ENCODE assay signal across 36 cellular contexts in the genomic region with DNA sequence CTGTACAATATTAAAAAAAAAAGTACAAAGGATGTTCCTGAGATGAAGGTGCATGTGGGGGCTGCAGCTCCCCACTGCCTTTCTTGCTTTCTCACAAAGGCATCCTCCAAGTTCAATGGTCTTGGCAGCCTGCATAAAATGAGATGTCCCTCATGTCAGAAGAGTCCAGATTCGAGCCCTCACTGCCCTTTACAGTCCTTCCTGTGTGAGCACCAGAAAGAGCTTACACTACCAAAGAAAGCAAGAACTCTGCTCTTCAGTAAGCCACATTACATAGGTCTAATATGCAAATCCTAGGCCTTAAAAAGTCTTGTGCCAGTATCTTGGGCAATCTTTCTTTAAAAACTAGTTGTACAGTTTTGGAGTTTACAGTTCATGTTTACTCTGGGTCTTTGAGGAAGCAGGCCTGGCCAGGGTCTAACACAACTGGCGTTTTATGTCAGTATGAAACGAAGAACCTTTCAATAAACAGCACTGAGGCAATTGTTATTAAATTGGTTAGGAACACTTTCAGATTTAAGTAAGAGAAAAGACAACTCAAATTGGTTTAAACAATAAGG. TPM values are rescaled to one million over a fixed set of nuclear protein-coding genes. Genes with fewer than 3 reads are reported as not detected.
A peak's percentile ranks its signal among the peaks of the same experiment; 100 is the strongest.
DNase-seq lines count a peak whose midpoint lies in the region; ATAC-seq lines count a peak whose summit lies in the region.
"Had no signal": no experiment of that assay in that cellular context is flagged by ENCODE, and none has a peak within 500 bp of the region (broad histone marks: within the 10 kb centered on the region; RNA-seq: fewer than 3 reads in every experiment).

No MANE protein-coding gene starts in this region.

- CTCF ChIA-PET in activated CD8-positive, alpha-beta memory T cell treated with anti-CD3 and anti-CD28 coated beads, Interleukin-2, amount 10 ng/mL, durations not matched to agents 7 days and 5 days (lab: Charles Lee), result interaction anchor here (0.8 to 1.6 kb wide), 3 partner anchors 7 to 70 kb away, joined by 3 to 8 read pairs (median 5); no protein-coding TSS in a partner anchor
- CTCF ChIA-PET in CD8-positive, alpha-beta memory T cell (lab: Charles Lee), result interaction anchor here (2.1 kb wide), 1 partner anchor 24 kb away, joined by 9 read pairs; no protein-coding TSS in a partner anchor
- CTCF ChIA-PET in activated CD4-positive, alpha-beta memory T cell treated with anti-CD3 and anti-CD28 coated beads, Interleukin-2, amount 10 ng/mL, durations not matched to agents 7 days and 5 days (lab: Charles Lee), result interaction anchor here (1.1 to 1.8 kb wide), 2 partner anchors 33 to 46 kb away, joined by 3 to 7 read pairs; no protein-coding TSS in a partner anchor

- ATAC-seq in activated CD8-positive, alpha-beta memory T cell treated with anti-CD3 and anti-CD28 coated beads, Interleukin-2, amount 10 ng/mL, durations not matched to agents 7 days and 5 days, result no peak
- ATAC-seq: foreskin keratinocyte, GM12878 had no signal

- H3K4me1 Mint-ChIP-seq in activated CD8-positive, alpha-beta memory T cell treated with anti-CD3 and anti-CD28 coated beads, Interleukin-2, amount 10 ng/mL, durations not matched to agents 7 days and 5 days, result peaks cover 71% of the 10 kb centered on the region
- peaks cover 19 to 60% (median 19%) of the 10 kb centered on the region in 3 donors for H3K4me1 Mint-ChIP-seq in CD8-positive, alpha-beta memory T cell
- peaks cover 82% of the 10 kb centered on the region for H3K4me1 Mint-ChIP-seq in activated CD4-positive, alpha-beta memory T cell treated with anti-CD3 and anti-CD28 coated beads, Interleukin-2, amount 10 ng/mL, durations not matched to agents 7 days and 5 days
- peaks cover 15 to 72% of the 10 kb centered on the region in 2 donors for H3K4me1 Mint-ChIP-seq in immature natural killer cell

- no peaks in the 10 kb centered on the region for H3K27me3 ChIP-seq in CD8-positive, alpha-beta memory T cell (ENCODE audit: insufficient read depth, low read length, poor library complexity, severe bottlenecking)
- H3K27me3 ChIP-seq: BE2C, brain microvascular endothelial cell, dorsolateral prefrontal cortex, esophagus squamous epithelium, foreskin keratinocyte, stomach, uterus had no signal

- H3K27me3 Mint-ChIP-seq in activated CD8-positive, alpha-beta memory T cell treated with anti-CD3 and anti-CD28 coated beads, Interleukin-2, amount 10 ng/mL, durations not matched to agents 7 days and 5 days, result no peaks in the 10 kb centered on the region
- H3K27me3 Mint-ChIP-seq in CD8-positive, alpha-beta memory T cell, result no peaks in the 10 kb centered on the region
- no peaks in the 10 kb centered on the region for H3K27me3 Mint-ChIP-seq in activated CD4-positive, alpha-beta memory T cell treated with anti-CD3 and anti-CD28 coated beads, Interleukin-2, amount 10 ng/mL, durations not matched to agents 7 days and 5 days
- H3K27me3 Mint-ChIP-seq in immature natural killer cell (ENCODE audit: low read depth in 3 of 3), result peaks cover 0 to 2% (median 2%) of the 10 kb centered on the region in 3 donors

- no peaks in the 10 kb centered on the region for H3K36me3 ChIP-seq in CD8-positive, alpha-beta memory T cell (ENCODE audit: insufficient read depth, low read length)
- H3K36me3 ChIP-seq: BE2C, brain microvascular endothelial cell, esophagus squamous epithelium, stomach, uterus had no signal

- no peak overlapping the region for H3K4me3 Mint-ChIP-seq in activated CD8-positive, alpha-beta memory T cell treated with anti-CD3 and anti-CD28 coated beads, Interleukin-2, amount 10 ng/mL, durations not matched to agents 7 days and 5 days
- H3K4me3 Mint-ChIP-seq in CD8-positive, alpha-beta memory T cell, result peak overlapping the region in 2 of 7 donors; percentile 5 to 45
- peak overlapping the region; percentile 41 for H3K4me3 Mint-ChIP-seq in activated CD4-positive, alpha-beta memory T cell treated with anti-CD3 and anti-CD28 coated beads, Interleukin-2, amount 10 ng/mL, durations not matched to agents 7 days and 5 days
- H3K4me3 Mint-ChIP-seq in immature natural killer cell, result peak overlapping the region in 2 of 5 donors; percentile 18 to 39

- no peaks in the 10 kb centered on the region for H3K9me3 Mint-ChIP-seq in activated CD8-positive, alpha-beta memory T cell treated with anti-CD3 and anti-CD28 coated beads, Interleukin-2, amount 10 ng/mL, durations not matched to agents 7 days and 5 days (ENCODE audit: low read depth)
- H3K9me3 Mint-ChIP-seq in CD8-positive, alpha-beta memory T cell, result peaks cover 0 to 8% (median 3%) of the 10 kb centered on the region in 5 donors
- peaks cover 19% of the 10 kb centered on the region for H3K9me3 Mint-ChIP-seq in activated CD4-positive, alpha-beta memory T cell treated with anti-CD3 and anti-CD28 coated beads, Interleukin-2, amount 10 ng/mL, durations not matched to agents 7 days and 5 days
- peaks cover 0 to 2% (median 0%) of the 10 kb centered on the region in 6 donors for H3K9me3 Mint-ChIP-seq in immature natural killer cell

- peak overlapping the region; percentile 77 for H3K27ac Mint-ChIP-seq in activated CD8-positive, alpha-beta memory T cell treated with anti-CD3 and anti-CD28 coated beads, Interleukin-2, amount 10 ng/mL, durations not matched to agents 7 days and 5 days
- H3K27ac Mint-ChIP-seq in CD8-positive, alpha-beta memory T cell, result peak overlapping the region in 7 of 8 donors; percentile 26 to 85 (median 54)
- peak overlapping the region; percentile 81 for H3K27ac Mint-ChIP-seq in activated CD4-positive, alpha-beta memory T cell treated with anti-CD3 and anti-CD28 coated beads, Interleukin-2, amount 10 ng/mL, durations not matched to agents 7 days and 5 days
- peak overlapping the region in 5 of 6 donors; percentile 30 to 72 (median 62) for H3K27ac Mint-ChIP-seq in immature natural killer cell

- DNase-seq in activated CD8-positive, alpha-beta memory T cell treated with anti-CD3 and anti-CD28 coated beads, Interleukin-2, amount 10 ng/mL, durations not matched to agents 7 days and 5 days, result no peak
- DNase-seq in activated CD8-positive, alpha-beta memory T cell treated with anti-CD3 and anti-CD28 coated beads for 24 hours, result no peak
- no peak for DNase-seq in CD8-positive, alpha-beta memory T cell
- DNase-seq in activated CD4-positive, alpha-beta memory T cell treated with anti-CD3 and anti-CD28 coated beads, Interleukin-2, amount 10 ng/mL, durations not matched to agents 7 days and 5 days, result no peak
- DNase-seq in immature natural killer cell (no peak), NCI-H2081 (lab: John Stamatoyannopoulos, UW) (no peak), caudate nucleus (lab: John Stamatoyannopoulos, UW) (no peak), inferior parietal cortex (ENCODE audit: extremely low spot score) (no peak)
- DNase-seq: activated CD8-positive, alpha-beta memory T cell treated with anti-CD3 and anti-CD28 coated beads, Interleukin-2, amount 50 U/mL, for 48 hours; activated gamma-delta T cell; amniotic stem cell; BE2C; brain microvascular endothelial cell; COR-L47; dorsolateral prefrontal cortex; esophagus squamous epithelium; foreskin keratinocyte; head of caudate nucleus; kidney; NCI-H1105; NCI-H187; NCI-H526; PC-9; SK-N-SH; small intestine; stomach; T-helper 9 cell; uterus had no signal

- H3K36me3 Mint-ChIP-seq in activated CD8-positive, alpha-beta memory T cell treated with anti-CD3 and anti-CD28 coated beads, Interleukin-2, amount 10 ng/mL, durations not matched to agents 7 days and 5 days, result peaks cover 33% of the 10 kb centered on the region
- no peaks in the 10 kb centered on the region for H3K36me3 Mint-ChIP-seq in CD8-positive, alpha-beta memory T cell
- peaks cover 41% of the 10 kb centered on the region for H3K36me3 Mint-ChIP-seq in activated CD4-positive, alpha-beta memory T cell treated with anti-CD3 and anti-CD28 coated beads, Interleukin-2, amount 10 ng/mL, durations not matched to agents 7 days and 5 days (ENCODE audit: low read depth)
- H3K36me3 Mint-ChIP-seq in immature natural killer cell, result no peaks in the 10 kb centered on the region

- H3K4me1 ChIP-seq in CD8-positive, alpha-beta memory T cell (ENCODE audit: insufficient read depth, low read length), result peaks cover 43% of the 10 kb centered on the region
- H3K4me1 ChIP-seq: esophagus squamous epithelium, foreskin keratinocyte, stomach, uterus had no signal

- no peak overlapping the region for H3K27ac ChIP-seq in CD8-positive, alpha-beta memory T cell (ENCODE audit: low read depth, low read length)
- H3K27ac ChIP-seq in caudate nucleus (ENCODE audit: low read depth, low read length), result no peak overlapping the region
- H3K27ac ChIP-seq: brain microvascular endothelial cell, dorsolateral prefrontal cortex, esophagus squamous epithelium, foreskin keratinocyte, PC-9, stomach, uterus had no signal

- no peak overlapping the region for H3K4me3 ChIP-seq in CD8-positive, alpha-beta memory T cell (ENCODE audit: low read length)
- H3K4me3 ChIP-seq: dorsolateral prefrontal cortex, esophagus squamous epithelium, GM12878, K562, PC-9, stomach, uterus had no signal

- POLR2A ChIA-PET in CD8-positive, alpha-beta memory T cell (lab: Charles Lee), result no interaction called here
- POLR2A ChIA-PET in activated CD4-positive, alpha-beta memory T cell treated with anti-CD3 and anti-CD28 coated beads, Interleukin-2, amount 10 ng/mL, durations not matched to agents 7 days and 5 days (lab: Charles Lee), result interaction anchor here (2.8 kb wide), 1 partner anchor 10 kb away, joined by 10 read pairs; no protein-coding TSS in a partner anchor

- no peaks in the 10 kb centered on the region for H3K9me3 ChIP-seq in CD8-positive, alpha-beta memory T cell (ENCODE audit: low read length)
- H3K9me3 ChIP-seq: BE2C, esophagus squamous epithelium, SK-N-SH, uterus had no signal

RNA-seq across cellular contexts. Expression of a gene that starts 36.0 kb away (rescaled TPM):
- total RNA-seq in activated CD8-positive, alpha-beta memory T cell treated with anti-CD3 and anti-CD28 coated beads, Interleukin-2, amount 10 ng/mL, durations not matched to agents 7 days and 5 days, result 100 to 1,000 TPM in 1 of 2 experiments, 1 to 10 TPM in 1; 4.9 to 164 TPM
- total RNA-seq in CD8-positive, alpha-beta memory T cell, result 100 to 1,000 TPM; 393 to 409 TPM
- polyA plus RNA-seq in CD8-positive, alpha-beta memory T cell, result not detected
- total RNA-seq in activated CD4-positive, alpha-beta memory T cell treated with anti-CD3 and anti-CD28 coated beads, Interleukin-2, amount 10 ng/mL, durations not matched to agents 7 days and 5 days, result 10 to 100 TPM; 30.8 to 32.7 TPM
- polyA plus RNA-seq in immature natural killer cell, result under 1 TPM in 2 of 3 donors, not detected in 1; 0.43 to 0.86 TPM
- total RNA-seq: A673, chondrocyte, dorsolateral prefrontal cortex, esophagus squamous epithelium, HT1080, kidney, liver, MCF 10A, myocyte, PC-9, stomach, uterus had no signal
- polyA plus RNA-seq: K562, liver, stomach had no signal

RNA-seq across cellular contexts. Expression of a gene that starts 49.1 kb away (rescaled TPM):
- total RNA-seq in activated CD8-positive, alpha-beta memory T cell treated with anti-CD3 and anti-CD28 coated beads, Interleukin-2, amount 10 ng/mL, durations not matched to agents 7 days and 5 days, result 1 to 10 TPM in 1 of 2 experiments, under 1 TPM in 1; 0.47 to 1.5 TPM
- 10 to 100 TPM; 69.7 to 71.9 TPM for total RNA-seq in CD8-positive, alpha-beta memory T cell
- polyA plus RNA-seq in CD8-positive, alpha-beta memory T cell, result not detected
- 1 to 10 TPM; 1.4 to 1.6 TPM for total RNA-seq in activated CD4-positive, alpha-beta memory T cell treated with anti-CD3 and anti-CD28 coated beads, Interleukin-2, amount 10 ng/mL, durations not matched to agents 7 days and 5 days
- under 1 TPM in 1 of 3 donors, not detected in 2; 0.20 TPM for polyA plus RNA-seq in immature natural killer cell
- total RNA-seq: A673, chondrocyte, dorsolateral prefrontal cortex, esophagus squamous epithelium, foreskin keratinocyte, GM12878, HT1080, K562, kidney, liver, MCF 10A, myocyte, PC-9, stomach, uterus had no signal
- polyA plus RNA-seq: foreskin keratinocyte, GM12878, K562, liver, SK-N-SH, small intestine, stomach had no signal

Comparison
In these comparisons a context has a peak if more than half of its experiments do, and no peak if none do; other contexts are left out.
1. RNA of a gene that starts 49.1 kb away (total RNA-seq): 69.7 to 71.9 TPM in CD8-positive, alpha-beta memory T cell; 1.4 to 1.6 TPM in activated CD4-positive, alpha-beta memory T cell treated with anti-CD3 and anti-CD28 coated beads, Interleukin-2, amount 10 ng/mL, durations not matched to agents 7 days and 5 days and 0.47 to 1.5 TPM in activated CD8-positive, alpha-beta memory T cell treated with anti-CD3 and anti-CD28 coated beads, Interleukin-2, amount 10 ng/mL, durations not matched to agents 7 days and 5 days; every median in the first group is over 10 times any median in the second.
2. Peak in every context shown above with its lines, with median percentiles within 50 percentile points of each other: H3K27ac Mint-ChIP-seq.